In genomic region chr11:130732476-130732875, GRCh38 we compare ENCODE assay signal across 38 cellular contexts.
"Had no signal": no experiment of that assay in that cellular context is flagged by ENCODE, and none has a peak within 500 bp of the region (broad histone marks: within the 10 kb centered on the region; RNA-seq: fewer than 3 reads in every experiment).

No MANE protein-coding gene starts in this region.

- H3K36me3 Mint-ChIP-seq: activated CD8-positive, alpha-beta memory T cell treated with anti-CD3 and anti-CD28 coated beads, Interleukin-2, amount 10 ng/mL, durations not matched to agents 7 days and 5 days; activated naive CD8-positive, alpha-beta T cell treated with anti-CD3 and anti-CD28 coated beads for 36 hours had no signal

- H3K4me1 Mint-ChIP-seq: activated B cell treated with CpG ODN at 0.5 μM for 24 hours; activated naive CD8-positive, alpha-beta T cell treated with anti-CD3 and anti-CD28 coated beads for 36 hours; T-helper 17 cell had no signal

- ATAC-seq: activated CD4-positive, CD25-positive, alpha-beta regulatory T cell treated with anti-CD3 and anti-CD28 coated beads, Interleukin-2, amount 50 U/mL, for 24 hours; activated CD8-positive, alpha-beta memory T cell treated with anti-CD3 and anti-CD28 coated beads, Interleukin-2, amount 10 ng/mL, durations not matched to agents 7 days and 5 days; activated CD8-positive, alpha-beta T cell treated with anti-CD3 and anti-CD28 coated beads for 36 hours; activated naive CD8-positive, alpha-beta T cell treated with anti-CD3 and anti-CD28 coated beads, Interleukin-2, amount 50 U/mL, for 24 hours; body of pancreas; effector memory CD8-positive, alpha-beta T cell; foreskin keratinocyte; gastrocnemius medialis; heart left ventricle; T-helper 17 cell had no signal

- H3K4me3 Mint-ChIP-seq: activated B cell treated with CpG ODN at 0.5 μM for 24 hours; activated CD8-positive, alpha-beta memory T cell treated with anti-CD3 and anti-CD28 coated beads, Interleukin-2, amount 10 ng/mL, durations not matched to agents 7 days and 5 days; activated CD8-positive, alpha-beta T cell treated with anti-CD3 and anti-CD28 coated beads for 36 hours; activated naive CD4-positive, alpha-beta T cell treated with anti-CD3 and anti-CD28 coated beads for 36 hours; activated naive CD4-positive, alpha-beta T cell treated with anti-CD3 and anti-CD28 coated beads, Interleukin-2, amount 50 U/mL, for 24 hours; activated naive CD8-positive, alpha-beta T cell treated with anti-CD3 and anti-CD28 coated beads for 36 hours; activated naive CD8-positive, alpha-beta T cell treated with anti-CD3 and anti-CD28 coated beads, Interleukin-2, amount 50 U/mL, for 24 hours; activated T-helper 1 cell treated with anti-CD3 and anti-CD28 coated beads, Interleukin-12 subunit alpha, Interleukin-12 subunit beta, Interleukin-2, Interleukin-4 antibody, amounts not matched to agents 30 ng/mL and 10 ng/mL and 1 ng/mL, durations not matched to agents 14 hours and 24 hours and 36 hours; effector memory CD8-positive, alpha-beta T cell; T-helper 17 cell; T-helper 2 cell treated with Interferon-gamma antibody and Interleukin-4, amounts not matched to agents 5 μg/mL and 100 μg/mL, for 36 hours had no signal

- H3K27ac Mint-ChIP-seq: activated B cell treated with CpG ODN at 0.5 μM for 24 hours; activated CD8-positive, alpha-beta memory T cell treated with anti-CD3 and anti-CD28 coated beads, Interleukin-2, amount 10 ng/mL, durations not matched to agents 7 days and 5 days; activated CD8-positive, alpha-beta T cell treated with anti-CD3 and anti-CD28 coated beads for 36 hours; activated naive CD4-positive, alpha-beta T cell treated with anti-CD3 and anti-CD28 coated beads for 36 hours; activated naive CD4-positive, alpha-beta T cell treated with anti-CD3 and anti-CD28 coated beads, Interleukin-2, amount 50 U/mL, for 24 hours; activated naive CD8-positive, alpha-beta T cell treated with anti-CD3 and anti-CD28 coated beads for 36 hours; activated naive CD8-positive, alpha-beta T cell treated with anti-CD3 and anti-CD28 coated beads, Interleukin-2, amount 50 U/mL, for 24 hours; activated T-helper 1 cell treated with anti-CD3 and anti-CD28 coated beads, Interleukin-12 subunit alpha, Interleukin-12 subunit beta, Interleukin-2, Interleukin-4 antibody, amounts not matched to agents 30 ng/mL and 10 ng/mL and 1 ng/mL, durations not matched to agents 14 hours and 24 hours and 36 hours; activated T-helper 2 cell treated with anti-CD3 and anti-CD28 coated beads, Interferon-gamma antibody, Interleukin-2, Interleukin-4, amounts not matched to agents 10 μg/mL and 5 μg/mL and 100 μg/mL, durations not matched to agents 14 hours and 24 hours and 36 hours; effector memory CD8-positive, alpha-beta T cell; T-helper 17 cell; T-helper 2 cell treated with Interferon-gamma antibody and Interleukin-4, amounts not matched to agents 5 μg/mL and 100 μg/mL, for 36 hours had no signal

- H3K36me3 ChIP-seq: adrenal gland, esophagus muscularis mucosa, gastrocnemius medialis, heart left ventricle, WERI-Rb-1 had no signal

- FAIRE-seq: colon had no signal

- H3K4me3 ChIP-seq: adrenal gland, body of pancreas, esophagus muscularis mucosa, gastrocnemius medialis, heart left ventricle had no signal

- H3K27ac ChIP-seq: adrenal gland, body of pancreas, esophagus muscularis mucosa, foreskin keratinocyte, gastrocnemius medialis, heart left ventricle, WERI-Rb-1 had no signal

- DNase-seq: activated B cell treated with CpG ODN at 0.5 μM for 24 hours; activated CD4-positive, alpha-beta T cell treated with anti-CD3 and anti-CD28 coated beads for 48 hours; activated CD4-positive, alpha-beta T cell treated with anti-CD3 and anti-CD28 coated beads, Interleukin-2, amount 50 U/mL, for 1 hour; activated CD4-positive, alpha-beta T cell treated with anti-CD3 and anti-CD28 coated beads, Interleukin-2, amount 50 U/mL, for 48 hours; activated CD8-positive, alpha-beta memory T cell treated with anti-CD3 and anti-CD28 coated beads, Interleukin-2, amount 10 ng/mL, durations not matched to agents 7 days and 5 days; activated CD8-positive, alpha-beta memory T cell treated with anti-CD3 and anti-CD28 coated beads, Interleukin-2, amount 50 U/mL, for 4 hours; activated CD8-positive, alpha-beta T cell treated with anti-CD3 and anti-CD28 coated beads for 36 hours; activated effector memory CD4-positive, alpha-beta T cell treated with anti-CD3 and anti-CD28 coated beads, Interleukin-2, amount 50 U/mL, for 16 hours; activated naive CD4-positive, alpha-beta T cell treated with anti-CD3 and anti-CD28 coated beads for 36 hours; activated naive CD8-positive, alpha-beta T cell treated with anti-CD3 and anti-CD28 coated beads for 36 hours; activated naive CD8-positive, alpha-beta T cell treated with anti-CD3 and anti-CD28 coated beads, Interleukin-2, amount 50 U/mL, for 24 hours; activated T-cell treated with anti-CD3 and anti-CD28 coated beads, Interleukin-2, amount 50 U/mL, for 1 hour; activated T-cell treated with anti-CD3 and anti-CD28 coated beads, Interleukin-2, amount 50 U/mL, for 48 hours; adrenal gland; amygdala; aorta; body of pancreas; caudate nucleus; cortex of kidney; dermis blood vessel endothelial cell; effector CD4-positive, alpha-beta T cell; effector memory CD8-positive, alpha-beta T cell; erythroblast; foreskin keratinocyte; gastrocnemius medialis; glutamatergic neuron; heart left ventricle; T-helper 1 cell; T-helper 17 cell; T1000; WERI-Rb-1 had no signal

- H3K27me3 ChIP-seq: adrenal gland, body of pancreas, esophagus muscularis mucosa, foreskin keratinocyte, gastrocnemius medialis, heart left ventricle had no signal

- H3K4me1 ChIP-seq: adrenal gland, body of pancreas, gastrocnemius medialis had no signal
